In the genomic region with DNA sequence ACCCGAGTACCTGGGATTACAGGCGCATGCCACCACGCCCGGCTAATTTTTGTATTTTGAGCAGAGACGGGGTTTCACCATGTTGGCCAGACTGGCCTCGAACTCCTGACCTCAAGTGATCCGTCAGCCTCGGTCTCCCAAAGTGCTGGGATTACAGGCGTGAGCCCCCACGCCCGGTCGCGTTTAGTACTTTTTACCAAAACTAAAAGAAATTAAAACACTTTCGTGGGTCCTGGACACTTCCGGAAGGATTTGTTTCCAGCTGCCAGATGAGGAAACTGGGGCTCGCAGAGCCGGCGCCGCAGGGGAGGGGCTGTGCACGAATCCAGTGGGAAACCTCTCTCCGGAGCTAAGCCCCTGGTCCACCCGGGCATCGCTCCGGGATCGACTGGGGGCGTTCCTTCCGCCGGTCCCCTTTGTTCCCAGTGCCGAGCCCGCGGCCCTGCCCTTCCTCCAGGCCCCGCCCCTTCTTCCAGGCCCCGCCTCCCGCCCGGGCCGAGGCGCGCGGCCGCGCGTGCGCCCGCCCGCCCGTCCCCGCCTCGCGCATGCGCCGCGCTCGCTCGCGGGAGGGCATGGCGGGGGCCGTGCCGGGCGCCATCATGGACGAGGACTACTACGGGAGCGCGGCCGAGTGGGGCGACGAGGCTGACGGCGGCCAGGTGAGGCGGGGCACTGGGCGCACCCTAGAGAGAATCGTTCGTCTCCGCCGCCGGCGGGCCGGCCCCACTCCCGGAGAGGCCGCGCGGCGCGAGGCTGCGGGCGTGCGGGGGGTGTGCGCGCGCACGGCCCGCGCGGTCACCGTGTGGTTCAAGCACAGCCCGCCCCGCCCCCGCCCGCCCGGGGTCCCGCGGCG, we compare ENCODE assay signal across 1 cellular context.
TF ChIP-seq lines count a peak whose summit lies in the region.

A gene with protein sequence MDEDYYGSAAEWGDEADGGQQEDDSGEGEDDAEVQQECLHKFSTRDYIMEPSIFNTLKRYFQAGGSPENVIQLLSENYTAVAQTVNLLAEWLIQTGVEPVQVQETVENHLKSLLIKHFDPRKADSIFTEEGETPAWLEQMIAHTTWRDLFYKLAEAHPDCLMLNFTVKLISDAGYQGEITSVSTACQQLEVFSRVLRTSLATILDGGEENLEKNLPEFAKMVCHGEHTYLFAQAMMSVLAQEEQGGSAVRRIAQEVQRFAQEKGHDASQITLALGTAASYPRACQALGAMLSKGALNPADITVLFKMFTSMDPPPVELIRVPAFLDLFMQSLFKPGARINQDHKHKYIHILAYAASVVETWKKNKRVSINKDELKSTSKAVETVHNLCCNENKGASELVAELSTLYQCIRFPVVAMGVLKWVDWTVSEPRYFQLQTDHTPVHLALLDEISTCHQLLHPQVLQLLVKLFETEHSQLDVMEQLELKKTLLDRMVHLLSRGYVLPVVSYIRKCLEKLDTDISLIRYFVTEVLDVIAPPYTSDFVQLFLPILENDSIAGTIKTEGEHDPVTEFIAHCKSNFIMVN (plus strand): TSS at position 546 of the 853 bp plus-strand sequence. CDS start 54 bp downstream, at position 600.

TF ChIP-seq in K562, 482 proteins besides CTCF, POLR2A, EP300 and RAD21 (continued from another document and continues in another):
- TF ChIP-seq, protein P1, sequence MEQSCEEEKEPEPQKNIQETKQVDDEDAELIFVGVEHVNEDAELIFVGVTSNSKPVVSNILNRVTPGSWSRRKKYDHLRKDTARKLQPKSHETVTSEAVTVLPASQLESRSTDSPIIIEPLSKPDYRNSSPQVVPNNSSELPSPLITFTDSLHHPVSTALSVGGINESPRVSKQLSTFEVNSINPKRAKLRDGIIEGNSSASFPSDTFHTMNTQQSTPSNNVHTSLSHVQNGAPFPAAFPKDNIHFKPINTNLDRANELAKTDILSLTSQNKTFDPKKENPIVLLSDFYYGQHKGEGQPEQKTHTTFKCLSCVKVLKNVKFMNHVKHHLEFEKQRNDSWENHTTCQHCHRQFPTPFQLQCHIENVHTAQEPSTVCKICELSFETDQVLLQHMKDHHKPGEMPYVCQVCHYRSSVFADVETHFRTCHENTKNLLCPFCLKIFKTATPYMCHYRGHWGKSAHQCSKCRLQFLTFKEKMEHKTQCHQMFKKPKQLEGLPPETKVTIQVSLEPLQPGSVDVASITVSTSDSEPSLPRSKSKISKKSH (CRISPR knock-in tag; IDR thresholded peaks at IDR 0.05): no peak
- TF ChIP-seq HEY1 (CRISPR knock-in tag; IDR thresholded peaks at IDR 0.05; ENCODE audit: borderline replicate concordance) (no peak), ARID4B (CRISPR knock-in tag; IDR thresholded peaks at IDR 0.05) (peak; percentile 38; the same call in 1 of the 2 replicates), SRSF3 (IDR thresholded peaks at IDR 0.05; ENCODE audit: insufficient read depth, low read length) (no peak), POLR2H (tag; IDR thresholded peaks at IDR 0.05; ENCODE audit: low read depth) (peak; percentile 63), KAT8 (IDR thresholded peaks at IDR 0.05; ENCODE audit: low read depth) (no peak), ELF4 (CRISPR knock-in tag; IDR thresholded peaks at IDR 0.05) (no peak), ZBTB43 (CRISPR knock-in tag; IDR thresholded peaks at IDR 0.05) (no peak), ZNF592 (IDR thresholded peaks at IDR 0.05) (peak; percentile 39; the same call in 1 of the 2 replicates), USF2 (CRISPR knock-in tag; IDR thresholded peaks at IDR 0.05) (no peak), SUPT5H (IDR thresholded peaks at IDR 0.05) (peak; percentile 78), ZFX (CRISPR knock-in tag; IDR thresholded peaks at IDR 0.05) (peak; percentile 66; the same call in 1 of the 2 replicates), ZNF124 (CRISPR knock-in tag; IDR thresholded peaks at IDR 0.05) (no peak), KDM2B (CRISPR knock-in tag; IDR thresholded peaks at IDR 0.05) (no peak), PYGO2 (tag; IDR thresholded peaks at IDR 0.05) (no peak), GTF2E2 (tag; IDR thresholded peaks at IDR 0.05) (no peak), CBX3 (IDR thresholded peaks at IDR 0.05; ENCODE audit: borderline replicate concordance in 1 of 2, low read length in 2 of 2) (peak in 1 of 2 experiments; percentile 9; a peak in 1 of 3 replicates), ZNF175 (CRISPR knock-in tag; IDR thresholded peaks at IDR 0.05; ENCODE audit: low read depth) (no peak), POLR2B (IDR thresholded peaks at IDR 0.05; ENCODE audit: low read depth, partially characterized antibody) (peak; percentile 71), MITF (IDR thresholded peaks at IDR 0.05) (no peak), ZNF311 (CRISPR knock-in tag; IDR thresholded peaks at IDR 0.05) (no peak), ZKSCAN3 (CRISPR knock-in tag; IDR thresholded peaks at IDR 0.05) (no peak), NFE2L1 (tag; IDR thresholded peaks at IDR 0.05; ENCODE audit: borderline replicate concordance, low read depth) (no peak)
- TF ChIP-seq, protein P2, sequence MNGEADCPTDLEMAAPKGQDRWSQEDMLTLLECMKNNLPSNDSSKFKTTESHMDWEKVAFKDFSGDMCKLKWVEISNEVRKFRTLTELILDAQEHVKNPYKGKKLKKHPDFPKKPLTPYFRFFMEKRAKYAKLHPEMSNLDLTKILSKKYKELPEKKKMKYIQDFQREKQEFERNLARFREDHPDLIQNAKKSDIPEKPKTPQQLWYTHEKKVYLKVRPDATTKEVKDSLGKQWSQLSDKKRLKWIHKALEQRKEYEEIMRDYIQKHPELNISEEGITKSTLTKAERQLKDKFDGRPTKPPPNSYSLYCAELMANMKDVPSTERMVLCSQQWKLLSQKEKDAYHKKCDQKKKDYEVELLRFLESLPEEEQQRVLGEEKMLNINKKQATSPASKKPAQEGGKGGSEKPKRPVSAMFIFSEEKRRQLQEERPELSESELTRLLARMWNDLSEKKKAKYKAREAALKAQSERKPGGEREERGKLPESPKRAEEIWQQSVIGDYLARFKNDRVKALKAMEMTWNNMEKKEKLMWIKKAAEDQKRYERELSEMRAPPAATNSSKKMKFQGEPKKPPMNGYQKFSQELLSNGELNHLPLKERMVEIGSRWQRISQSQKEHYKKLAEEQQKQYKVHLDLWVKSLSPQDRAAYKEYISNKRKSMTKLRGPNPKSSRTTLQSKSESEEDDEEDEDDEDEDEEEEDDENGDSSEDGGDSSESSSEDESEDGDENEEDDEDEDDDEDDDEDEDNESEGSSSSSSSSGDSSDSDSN (IDR thresholded peaks at IDR 0.05; ENCODE audit: borderline replicate concordance in 1 of 2, low read depth in 2 of 2, low read length in 2 of 2): no peak
- TF ChIP-seq, protein P3, sequence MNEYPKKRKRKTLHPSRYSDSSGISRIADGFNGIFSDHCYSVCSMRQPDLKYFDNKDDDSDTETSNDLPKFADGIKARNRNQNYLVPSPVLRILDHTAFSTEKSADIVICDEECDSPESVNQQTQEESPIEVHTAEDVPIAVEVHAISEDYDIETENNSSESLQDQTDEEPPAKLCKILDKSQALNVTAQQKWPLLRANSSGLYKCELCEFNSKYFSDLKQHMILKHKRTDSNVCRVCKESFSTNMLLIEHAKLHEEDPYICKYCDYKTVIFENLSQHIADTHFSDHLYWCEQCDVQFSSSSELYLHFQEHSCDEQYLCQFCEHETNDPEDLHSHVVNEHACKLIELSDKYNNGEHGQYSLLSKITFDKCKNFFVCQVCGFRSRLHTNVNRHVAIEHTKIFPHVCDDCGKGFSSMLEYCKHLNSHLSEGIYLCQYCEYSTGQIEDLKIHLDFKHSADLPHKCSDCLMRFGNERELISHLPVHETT (CRISPR knock-in tag; conservative IDR thresholded peaks at IDR 0.05 in 1 of 2, IDR thresholded peaks at IDR 0.05 in 1 of 2): peak in 1 of 2 experiments; percentile 80; a peak in 2 of 4 replicates
- TF ChIP-seq, protein P4, sequence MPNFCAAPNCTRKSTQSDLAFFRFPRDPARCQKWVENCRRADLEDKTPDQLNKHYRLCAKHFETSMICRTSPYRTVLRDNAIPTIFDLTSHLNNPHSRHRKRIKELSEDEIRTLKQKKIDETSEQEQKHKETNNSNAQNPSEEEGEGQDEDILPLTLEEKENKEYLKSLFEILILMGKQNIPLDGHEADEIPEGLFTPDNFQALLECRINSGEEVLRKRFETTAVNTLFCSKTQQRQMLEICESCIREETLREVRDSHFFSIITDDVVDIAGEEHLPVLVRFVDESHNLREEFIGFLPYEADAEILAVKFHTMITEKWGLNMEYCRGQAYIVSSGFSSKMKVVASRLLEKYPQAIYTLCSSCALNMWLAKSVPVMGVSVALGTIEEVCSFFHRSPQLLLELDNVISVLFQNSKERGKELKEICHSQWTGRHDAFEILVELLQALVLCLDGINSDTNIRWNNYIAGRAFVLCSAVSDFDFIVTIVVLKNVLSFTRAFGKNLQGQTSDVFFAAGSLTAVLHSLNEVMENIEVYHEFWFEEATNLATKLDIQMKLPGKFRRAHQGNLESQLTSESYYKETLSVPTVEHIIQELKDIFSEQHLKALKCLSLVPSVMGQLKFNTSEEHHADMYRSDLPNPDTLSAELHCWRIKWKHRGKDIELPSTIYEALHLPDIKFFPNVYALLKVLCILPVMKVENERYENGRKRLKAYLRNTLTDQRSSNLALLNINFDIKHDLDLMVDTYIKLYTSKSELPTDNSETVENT (CRISPR knock-in tag; IDR thresholded peaks at IDR 0.05): no peak; the same call in none of the 2 replicates
